ENCODE assay signal across 20 cellular contexts in the genomic region with DNA sequence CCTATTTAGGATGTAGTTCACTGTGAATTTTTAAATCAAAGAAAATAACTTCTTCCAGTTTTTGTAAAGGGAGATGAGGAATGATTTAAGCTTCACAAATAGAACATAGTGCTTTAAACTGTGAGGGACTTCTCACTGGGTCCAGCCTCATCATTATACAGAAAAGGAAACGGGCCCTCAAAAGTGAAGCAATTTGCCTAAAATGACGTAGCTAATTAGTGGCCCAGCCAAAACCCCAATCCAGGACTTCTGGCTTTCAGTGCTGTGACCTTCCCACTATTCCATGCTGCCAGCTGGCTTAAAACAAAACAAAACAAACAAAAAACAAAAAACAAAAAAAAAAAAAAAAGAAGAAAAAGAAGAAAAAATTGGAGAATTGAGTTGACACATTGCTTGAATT. TPM values are rescaled to one million over a fixed set of nuclear protein-coding genes. Genes with fewer than 3 reads are reported as not detected.
DNase-seq lines count a peak whose midpoint lies in the region; ATAC-seq and TF ChIP-seq lines count a peak whose summit lies in the region.
"Had no signal": no experiment of that assay in that cellular context is flagged by ENCODE, and none has a peak within 500 bp of the region (broad histone marks: within the 10 kb centered on the region; RNA-seq: fewer than 3 reads in every experiment).

No MANE protein-coding gene starts in this region.

- H3K27me3 Mint-ChIP-seq in brain = peaks cover 4% of the 10 kb centered on the region

- H3K4me1 Mint-ChIP-seq in brain = peaks cover 49% of the 10 kb centered on the region
- H3K4me1 Mint-ChIP-seq: CD4-positive, CD25-positive, alpha-beta regulatory T cell; CD8-positive, alpha-beta memory T cell; IgD-negative memory B cell had no signal

- peaks cover 0 to 14% (median 9%) of the 10 kb centered on the region in 5 experiments for H3K9me3 Mint-ChIP-seq in brain
- H3K9me3 Mint-ChIP-seq: CD8-positive, alpha-beta memory T cell; GM23338; IgD-negative memory B cell had no signal

- H3K27ac Mint-ChIP-seq in brain = peak overlapping the region; percentile 15 to 93 (median 76)
- H3K27ac Mint-ChIP-seq: CD4-positive, CD25-positive, alpha-beta regulatory T cell; CD8-positive, alpha-beta memory T cell; GM23338; IgD-negative memory B cell had no signal

- no peak for TF ChIP-seq CTCF in brain (conservative IDR thresholded peaks at IDR 0.05)

- DNase-seq in Right ventricle myocardium superior (no peak), cardiac septum (ENCODE audit: low spot score) (no peak), medulla oblongata (ENCODE audit: extremely low spot score) (peak; percentile 4), sciatic nerve (ENCODE audit: low spot score) (no peak)
- DNase-seq: ACHN; BE2C; CD4-positive, CD25-positive, alpha-beta regulatory T cell; CD8-positive, alpha-beta memory T cell; DMS 273 treated with DMSO at 0.1 percent for 48 hours; DND-41; EL; HCEC 1CT had no signal

- ATAC-seq in Right ventricle myocardium superior (ENCODE audit: poor library complexity) = peak; percentile 85
- ATAC-seq in sciatic nerve = peak; percentile 63
- ATAC-seq in HG02610 (IDR thresholded peaks at IDR 0.05; ENCODE audit: unreplicated experiment) = no peak
- ATAC-seq in HG02642 (IDR thresholded peaks at IDR 0.05; ENCODE audit: poor library complexity, unreplicated experiment) = no peak
- ATAC-seq: GM12878, GM23338, HepG2 had no signal

- no peaks in the 10 kb centered on the region for H3K36me3 Mint-ChIP-seq in brain
- H3K36me3 Mint-ChIP-seq: CD4-positive, CD25-positive, alpha-beta regulatory T cell; CD8-positive, alpha-beta memory T cell; IgD-negative memory B cell had no signal

- peak overlapping the region in 3 of 5 experiments; percentile 65 to 85 (median 70) for H3K4me3 Mint-ChIP-seq in brain
- H3K4me3 Mint-ChIP-seq: CD4-positive, CD25-positive, alpha-beta regulatory T cell; CD8-positive, alpha-beta memory T cell; GM23338; IgD-negative memory B cell had no signal

- intact Hi-C loops in Right ventricle myocardium superior (cut with DNase I) (no loop called here), cardiac septum (cut with DNase I) (no loop called here), sciatic nerve (cut with DNase I) (no loop called here)

RNA-seq across cellular contexts. Expression of gene STOX2, which starts 45.0 kb away (rescaled TPM):
- 8.5 TPM for total RNA-seq in Right ventricle myocardium superior
- total RNA-seq in cardiac septum = 9.4 TPM
- polyA plus RNA-seq in brain (ENCODE audit: insufficient read depth, low read depth, low replicate concordance) = 3.9 TPM
- 19.2 TPM for total RNA-seq in sciatic nerve
- total RNA-seq: CD4-positive, CD25-positive, alpha-beta regulatory T cell; CD8-positive, alpha-beta memory T cell; G401 had no signal
- polyA plus RNA-seq: CD4-positive, CD25-positive, alpha-beta regulatory T cell; CD8-positive, alpha-beta memory T cell; IgD-negative memory B cell had no signal

Comparison
In these comparisons a context has a peak if more than half of its experiments do, and no peak if none do; other contexts are left out.
1. ATAC-seq: peak in Right ventricle myocardium superior (single experiment) and sciatic nerve (single experiment); none in HG02610 (single experiment) and HG02642 (single experiment).